10 cellular contexts compared by ENCODE assay signal in the genomic region with DNA sequence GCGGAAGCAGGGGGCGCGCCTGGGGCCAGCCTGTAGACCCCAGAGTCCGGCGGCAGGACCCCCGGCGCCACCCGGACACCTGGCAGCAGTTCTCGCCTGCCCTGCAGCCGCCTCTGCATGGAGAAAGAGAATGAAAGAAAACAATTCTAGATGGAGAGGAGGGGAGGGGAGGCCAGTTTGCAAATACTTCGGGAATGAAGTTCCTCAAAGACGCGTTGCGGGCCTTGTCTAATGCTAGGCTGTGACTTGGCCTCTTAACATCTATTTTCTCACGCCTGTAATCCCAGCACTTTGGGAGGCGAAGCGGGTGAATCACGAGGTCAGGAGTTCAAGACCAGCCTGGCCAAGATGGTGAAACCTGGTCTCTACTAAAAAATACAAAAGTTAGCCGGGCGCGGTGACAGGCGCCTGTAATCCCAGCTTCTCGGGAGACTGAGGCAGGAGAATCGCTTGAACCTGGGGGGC. TPM values are rescaled to one million over a fixed set of nuclear protein-coding genes. Genes with fewer than 3 reads are reported as not detected.
DNase-seq lines count a peak whose midpoint lies in the region; ATAC-seq and TF ChIP-seq lines count a peak whose summit lies in the region.
"Had no signal": no experiment of that assay in that cellular context is flagged by ENCODE, and none has a peak within 500 bp of the region (broad histone marks: within the 10 kb centered on the region; RNA-seq: fewer than 3 reads in every experiment).

No MANE protein-coding gene starts in this region.

- H3K9me3 ChIP-seq in HUES48 (ENCODE audit: control insufficient read depth, insufficient read depth, low read length) (no peaks in the 10 kb centered on the region), T-helper 17 cell (ENCODE audit: control insufficient read depth, low read length, poor library complexity, severe bottlenecking) (no peaks in the 10 kb centered on the region)

- H3K4me3 ChIP-seq in HUES48 (ENCODE audit: low read depth, low read length) = peak overlapping the region; percentile 57
- H3K4me3 ChIP-seq in epithelial cell of esophagus (ENCODE audit: low read length) = peak overlapping the region; percentile 98

- H3K36me3 ChIP-seq in HUES48 (ENCODE audit: control insufficient read depth, insufficient read depth, low read length) = no peaks in the 10 kb centered on the region

- H3K4me1 ChIP-seq in HUES48 (ENCODE audit: control insufficient read depth, insufficient read depth, low read length) = peaks cover 10% of the 10 kb centered on the region

- no peak for ATAC-seq in T-helper 17 cell

- H3K27ac Mint-ChIP-seq in nephron progenitor cell (no peak overlapping the region), T-helper 17 cell (no peak overlapping the region)

- DNase-seq in AG08396 (ENCODE audit: low spot score) (peak; percentile 36), epithelial cell of esophagus (ENCODE audit: low read depth) (peak; percentile 34), nephron progenitor cell (no peak), foreskin melanocyte (no peak), midbrain (lab: John Stamatoyannopoulos, UW) (no peak), T-helper 17 cell (no peak), glomerular visceral epithelial cell (ENCODE audit: extremely low spot score) (no peak)
- DNase-seq: Kasumi-1 had no signal

- H3K27me3 Mint-ChIP-seq in nephron progenitor cell (ENCODE audit: low read depth, poor library complexity) (peaks cover 93% of the 10 kb centered on the region), T-helper 17 cell (peaks cover 88% of the 10 kb centered on the region)

- H3K4me3 Mint-ChIP-seq in nephron progenitor cell = peak overlapping the region; percentile 71
- no peak overlapping the region for H3K4me3 Mint-ChIP-seq in T-helper 17 cell

- H3K27ac ChIP-seq in HUES48 (ENCODE audit: low read depth, low read length) = no peak overlapping the region

- no peak overlapping the region for H3K9ac ChIP-seq in HUES48 (ENCODE audit: low read depth, low read length)

- no peaks in the 10 kb centered on the region for H3K36me3 Mint-ChIP-seq in nephron progenitor cell (ENCODE audit: low read depth)
- H3K36me3 Mint-ChIP-seq in T-helper 17 cell (ENCODE audit: low read depth) = peaks cover 6% of the 10 kb centered on the region

- TF ChIP-seq CTCF in epithelial cell of esophagus (IDR thresholded peaks at IDR 0.05; ENCODE audit: insufficient read depth, low read depth, low read length, missing control alignments) (no peak), nephron progenitor cell (IDR thresholded peaks at IDR 0.05) (no peak)

- peaks cover 98% of the 10 kb centered on the region for H3K27me3 ChIP-seq in HUES48 (ENCODE audit: control insufficient read depth, insufficient read depth, low read length)

- peaks cover 57% of the 10 kb centered on the region for H3K4me1 Mint-ChIP-seq in nephron progenitor cell
- H3K4me1 Mint-ChIP-seq in T-helper 17 cell = peaks cover 21% of the 10 kb centered on the region

- no peaks in the 10 kb centered on the region for H3K9me3 Mint-ChIP-seq in nephron progenitor cell

RNA-seq across cellular contexts. Expression of gene BARX2, which starts 2.1 kb away (rescaled TPM):
- total RNA-seq in T-helper 17 cell = not detected
- total RNA-seq: dermis microvascular lymphatic vessel endothelial cell had no signal

Comparison
In these comparisons a context has a peak if more than half of its experiments do, and no peak if none do; other contexts are left out.
1. DNase-seq: peak in AG08396 (single experiment) and epithelial cell of esophagus (single experiment); none in nephron progenitor cell (single experiment), foreskin melanocyte (single experiment), midbrain (single experiment), T-helper 17 cell (0 of 3) and glomerular visceral epithelial cell (single experiment).